In the genomic region with DNA sequence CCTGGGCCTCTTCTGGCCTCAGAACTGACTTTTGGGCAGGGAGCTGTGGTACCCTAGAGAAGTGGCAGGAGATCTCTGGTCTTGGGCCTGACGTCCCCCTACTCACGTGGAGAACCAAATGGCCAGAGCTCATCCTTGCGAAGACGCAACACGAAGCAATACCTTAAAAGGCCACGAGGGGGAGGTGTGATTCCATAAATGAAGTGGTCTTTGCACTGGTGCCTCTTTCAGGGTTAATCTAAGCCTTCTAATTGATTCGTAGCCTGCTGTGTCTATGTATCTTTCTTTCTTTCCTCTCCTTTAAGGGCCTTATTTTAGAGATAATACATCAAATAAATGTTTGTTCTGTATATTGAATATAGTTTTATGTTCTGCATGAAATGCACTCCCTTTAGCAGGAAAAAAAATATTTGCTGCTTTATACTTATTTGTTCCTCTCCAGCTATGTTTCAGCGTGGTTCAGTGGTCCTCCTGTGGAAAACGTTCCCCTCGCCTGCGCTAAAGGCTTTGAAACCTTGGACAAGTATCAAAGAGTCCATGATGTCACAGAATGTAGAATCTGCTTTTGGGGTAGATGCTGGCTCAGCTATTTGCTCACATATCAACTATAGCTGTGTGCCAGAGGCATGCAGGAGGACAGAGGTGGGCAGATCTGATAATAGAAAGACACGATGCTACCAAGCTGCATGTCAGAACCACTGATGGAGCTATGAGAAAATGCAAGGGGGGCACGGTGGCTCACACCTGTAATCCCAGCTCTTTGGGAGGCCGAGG, we compare ENCODE assay signal across 9 cellular contexts. TPM values are rescaled to one million over a fixed set of nuclear protein-coding genes. Genes with fewer than 3 reads are reported as not detected.
DNase-seq lines count a peak whose midpoint lies in the region; ATAC-seq and TF ChIP-seq lines count a peak whose summit lies in the region.
"Had no signal": no experiment of that assay in that cellular context is flagged by ENCODE, and none has a peak within 500 bp of the region (broad histone marks: within the 10 kb centered on the region; RNA-seq: fewer than 3 reads in every experiment).

No MANE protein-coding gene starts in this region.

- no peak overlapping the region for H3K27ac ChIP-seq in heart right ventricle
- H3K27ac ChIP-seq: epithelial cell of prostate had no signal

- no peaks in the 10 kb centered on the region for H3K27me3 ChIP-seq in H7 (ENCODE audit: control insufficient read depth, insufficient read depth, low read length)
- H3K27me3 ChIP-seq in heart right ventricle: peaks cover 0 to 13% (median 7%) of the 10 kb centered on the region in 7 donors

- H3K4me3 ChIP-seq in H7 (ENCODE audit: insufficient read depth, low read depth, low read length) (no peak overlapping the region), heart right ventricle (no peak overlapping the region)

- peaks cover 0 to 5% (median 0%) of the 10 kb centered on the region in 9 donors for H3K4me1 ChIP-seq in heart right ventricle

- H3K36me3 ChIP-seq in H7 (replicated peaks; ENCODE audit: control insufficient read depth, insufficient read depth, low read length): no peaks in the 10 kb centered on the region
- no peaks in the 10 kb centered on the region for H3K36me3 ChIP-seq in heart right ventricle

- 36 to 39% methylated on average over 14 of the region's 14 CpGs for WGBS in heart right ventricle, 2 donors

- no peaks in the 10 kb centered on the region for H3K9me3 ChIP-seq in heart right ventricle

- TF ChIP-seq CTCF in heart right ventricle (IDR thresholded peaks at IDR 0.05): peak; percentile 78 to 93 (median 89)

- DNase-seq in EL (peak; percentile 71), H7 (peak; percentile 82), NCI-H1092 treated with DMSO at 0.1 percent for 48 hours (lab: John Stamatoyannopoulos, UW) (peak; percentile 77), SKM-1 treated with dmso at 0.1 percent for 144 hours (lab: John Stamatoyannopoulos, UW; ENCODE audit: unreplicated experiment) (peak; percentile 55), heart right ventricle (peak; percentile 31 to 53), retina (peak; percentile 71)
- peak; percentile 67 for DNase-seq in activated naive CD8-positive, alpha-beta T cell treated with anti-CD3 and anti-CD28 coated beads for 36 hours

- no peaks in the 10 kb centered on the region for H3K4me1 Mint-ChIP-seq in activated naive CD8-positive, alpha-beta T cell treated with anti-CD3 and anti-CD28 coated beads for 36 hours

- H3K27ac Mint-ChIP-seq in activated naive CD8-positive, alpha-beta T cell treated with anti-CD3 and anti-CD28 coated beads for 36 hours: no peak overlapping the region

- ATAC-seq in heart right ventricle: peak; percentile 47 to 81 (median 70)
- no peak for ATAC-seq in HG03108 (IDR thresholded peaks at IDR 0.05; ENCODE audit: unreplicated experiment)

- intact Hi-C loops in heart right ventricle (cut with DNase I): loop anchor here in 4 of 10 donors (5.0 to 10.0 kb wide), 3 partner anchors 368 to 590 kb away; no protein-coding TSS in a partner anchor

- H3K4me3 Mint-ChIP-seq in activated naive CD8-positive, alpha-beta T cell treated with anti-CD3 and anti-CD28 coated beads for 36 hours: no peak overlapping the region

- peaks cover 1% of the 10 kb centered on the region for H3K9me3 Mint-ChIP-seq in activated naive CD8-positive, alpha-beta T cell treated with anti-CD3 and anti-CD28 coated beads for 36 hours

- no peaks in the 10 kb centered on the region for H3K36me3 Mint-ChIP-seq in activated naive CD8-positive, alpha-beta T cell treated with anti-CD3 and anti-CD28 coated beads for 36 hours

- peaks cover 3% of the 10 kb centered on the region for H3K27me3 Mint-ChIP-seq in activated naive CD8-positive, alpha-beta T cell treated with anti-CD3 and anti-CD28 coated beads for 36 hours

RNA-seq across cellular contexts. Expression of a gene that starts 41.0 kb away (rescaled TPM):
- total RNA-seq in H7 (2014; rRNA removed; shearing (Covaris generic)): not detected in 2 replicates
- total RNA-seq in activated naive CD8-positive, alpha-beta T cell treated with anti-CD3 and anti-CD28 coated beads for 36 hours: not detected
- total RNA-seq in heart right ventricle: not detected
- not detected for polyA plus RNA-seq in heart right ventricle
